ENCODE assay signal across 9 cellular contexts in genomic region chr1:2812136-2812535, GRCh38.
"Had no signal": no experiment of that assay in that cellular context is flagged by ENCODE, and none has a peak within 500 bp of the region (broad histone marks: within the 10 kb centered on the region; RNA-seq: fewer than 3 reads in every experiment).

No MANE protein-coding gene starts in this region.

- H3K9me3 Mint-ChIP-seq: IgD-negative memory B cell had no signal

- H3K27ac ChIP-seq: GM23248 had no signal

- H3K4me1 ChIP-seq: HAP-1 had no signal

- DNase-seq: GM23248, GOT3, H7, HFFc6, KG1 had no signal

- H2AFZ ChIP-seq: GM23248 had no signal

- H3K27ac Mint-ChIP-seq: HFFc6, IgD-negative memory B cell had no signal

- H3K36me3 ChIP-seq: HAP-1 had no signal

- H3K9me3 ChIP-seq: HAP-1 had no signal

- H3K36me3 Mint-ChIP-seq: IgD-negative memory B cell had no signal

- ATAC-seq: HCT116 had no signal

- FAIRE-seq: HTR-8/SVneo had no signal

- H3K4me1 Mint-ChIP-seq: IgD-negative memory B cell had no signal

- H3K4me3 Mint-ChIP-seq: HFFc6 had no signal

- H3K4me3 ChIP-seq: GM23248, HAP-1 had no signal

- H3K9ac ChIP-seq: GM23248 had no signal
